Comparison of ENCODE assay signal across 10 cellular contexts in the genomic region with DNA sequence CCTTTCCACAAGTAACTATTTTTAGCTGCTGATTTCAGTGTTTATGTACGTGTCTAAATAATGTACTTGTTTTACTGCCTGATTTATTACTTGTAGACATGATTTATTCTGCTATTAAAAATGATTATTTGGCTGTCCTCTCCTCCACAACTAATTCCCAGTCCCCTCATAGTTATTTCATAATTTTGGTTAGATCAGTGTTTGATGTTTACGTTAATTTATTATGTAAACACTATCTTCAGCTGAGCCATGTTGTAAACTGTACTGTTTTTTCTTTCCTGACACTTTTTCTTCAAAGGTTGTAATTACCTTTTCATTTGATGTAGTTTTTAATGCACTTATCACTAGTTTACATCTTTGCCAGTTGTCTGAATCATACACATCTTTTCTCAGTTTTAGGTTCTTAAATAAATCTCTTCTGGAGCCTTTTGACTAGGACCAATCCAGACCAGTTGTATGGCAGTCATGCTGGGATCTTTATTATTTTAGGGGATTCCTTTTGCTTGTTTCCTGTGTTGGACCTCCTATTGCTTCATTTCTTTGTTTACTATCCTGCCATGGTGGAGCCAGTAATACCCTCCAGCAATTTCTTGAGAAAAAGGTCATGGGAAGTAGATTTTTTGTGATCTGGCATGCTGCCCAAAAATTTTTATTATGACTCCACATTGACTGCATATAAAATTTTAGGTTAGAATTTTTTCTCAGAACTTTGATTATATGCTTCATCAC. TPM values are rescaled to one million over a fixed set of nuclear protein-coding genes. Genes with fewer than 3 reads are reported as not detected.
A peak's percentile ranks its signal among the peaks of the same experiment; 100 is the strongest.
DNase-seq lines count a peak whose midpoint lies in the region; ATAC-seq and TF ChIP-seq lines count a peak whose summit lies in the region.
"Had no signal": no experiment of that assay in that cellular context is flagged by ENCODE, and none has a peak within 500 bp of the region (broad histone marks: within the 10 kb centered on the region; RNA-seq: fewer than 3 reads in every experiment).

No MANE protein-coding gene starts in this region.

- TF ChIP-seq CTCF in chondrocyte (IDR thresholded peaks at IDR 0.05): no peak
- no peak for TF ChIP-seq CTCF in nephron (IDR thresholded peaks at IDR 0.05; ENCODE audit: unreplicated experiment in 3 of 3)

- H3K27me3 Mint-ChIP-seq in chondrocyte (ENCODE audit: low read depth): no peaks in the 10 kb centered on the region
- no peaks in the 10 kb centered on the region for H3K27me3 Mint-ChIP-seq in nephron (ENCODE audit: low read depth)
- H3K27me3 Mint-ChIP-seq: brain had no signal

- peaks cover 11% of the 10 kb centered on the region for H3K9me3 Mint-ChIP-seq in chondrocyte (ENCODE audit: low read depth)
- H3K9me3 Mint-ChIP-seq in nephron: peaks cover 18% of the 10 kb centered on the region

- no peak for ATAC-seq in GM21390 (IDR thresholded peaks at IDR 0.05; ENCODE audit: unreplicated experiment)
- ATAC-seq in GM18502 (IDR thresholded peaks at IDR 0.05; ENCODE audit: poor library complexity, unreplicated experiment): no peak
- no peak for ATAC-seq in GM19035 (IDR thresholded peaks at IDR 0.05; ENCODE audit: unreplicated experiment)

- H3K27ac Mint-ChIP-seq in chondrocyte (ENCODE audit: unreplicated experiment) (peak overlapping the region; percentile 95), nephron (peak overlapping the region; percentile 18 to 83 (median 34))

- H3K36me3 Mint-ChIP-seq in chondrocyte (ENCODE audit: low read depth): peaks cover 5% of the 10 kb centered on the region
- peaks cover 22% of the 10 kb centered on the region for H3K36me3 Mint-ChIP-seq in nephron (ENCODE audit: low read depth)

- peak overlapping the region; percentile 1 for H3K4me3 Mint-ChIP-seq in chondrocyte (ENCODE audit: unreplicated experiment)
- no peak overlapping the region for H3K4me3 Mint-ChIP-seq in nephron

- DNase-seq in ELR (ENCODE audit: low read depth): peak; percentile 67
- peak; percentile 26 for DNase-seq in LoVo (ENCODE audit: low spot score)
- DNase-seq in chondrocyte (ENCODE audit: low spot score): no peak
- no peak for DNase-seq in cerebellar cortex (ENCODE audit: low spot score)
- DNase-seq: Calu3 had no signal

- H3K4me1 Mint-ChIP-seq in chondrocyte (ENCODE audit: low read depth): peaks cover 47% of the 10 kb centered on the region
- H3K4me1 Mint-ChIP-seq in nephron: peaks cover 28% of the 10 kb centered on the region

RNA-seq across cellular contexts. Expression of a gene that starts 16.1 kb away (rescaled TPM):
- total RNA-seq in chondrocyte: 105 to 133 TPM (median 124 TPM) in 3 replicates

RNA-seq across cellular contexts. Expression of a gene that starts 16.4 kb away (rescaled TPM):
- 45.4 to 57.9 TPM (median 48.0 TPM) in 3 replicates for total RNA-seq in chondrocyte

RNA-seq across cellular contexts. Expression of a gene that starts 41.3 kb away (rescaled TPM):
- 2.8 to 7.1 TPM (median 3.3 TPM) in 3 replicates for total RNA-seq in chondrocyte
- total RNA-seq: Calu3 had no signal

Comparison
In these comparisons a context has a peak if more than half of its experiments do, and no peak if none do; other contexts are left out.
1. DNase-seq: peak in ELR (single experiment) and LoVo (single experiment); none in chondrocyte (single experiment) and cerebellar cortex (single experiment).